ENCODE assay signal across 8 cellular contexts in the genomic region with DNA sequence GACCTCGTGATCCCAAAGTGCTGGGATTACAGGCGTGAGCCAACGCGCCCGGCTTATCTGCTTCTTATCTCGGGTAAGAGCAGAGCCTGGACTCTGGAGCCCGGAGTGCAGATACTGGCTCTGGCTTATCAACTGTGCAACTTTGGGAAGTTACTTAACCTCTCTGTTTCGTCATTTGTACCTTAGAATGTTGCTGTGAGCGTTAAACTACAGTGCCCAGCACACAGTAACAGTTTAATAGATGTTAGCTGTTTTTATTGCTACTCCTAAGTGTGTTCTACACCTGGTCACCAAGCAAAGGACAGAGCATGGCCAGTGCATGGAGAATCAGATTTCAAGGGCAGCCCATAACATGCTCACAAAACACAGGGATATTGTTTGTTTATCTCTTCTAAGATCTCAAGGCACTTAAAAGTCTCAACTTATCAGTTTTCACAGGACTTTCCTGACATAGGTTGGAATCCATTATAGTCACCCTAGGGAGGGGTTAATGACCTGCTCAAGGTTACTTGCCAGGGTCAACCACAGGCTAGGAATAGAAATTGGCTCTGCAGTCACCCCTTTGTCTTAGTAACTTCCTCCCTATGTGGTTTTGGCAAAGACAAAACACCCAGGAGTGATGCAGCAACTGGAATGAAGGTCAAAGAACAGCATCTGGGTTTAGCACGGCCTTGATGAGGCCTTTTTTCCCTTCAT. TPM values are rescaled to one million over a fixed set of nuclear protein-coding genes. Genes with fewer than 3 reads are reported as not detected.
DNase-seq lines count a peak whose midpoint lies in the region; ATAC-seq, FAIRE-seq and TF ChIP-seq lines count a peak whose summit lies in the region.

No MANE protein-coding gene starts in this region.

- no peaks in the 10 kb centered on the region for H3K9me3 ChIP-seq in T-helper 17 cell (ENCODE audit: control insufficient read depth, low read length, poor library complexity, severe bottlenecking)

- H3K4me3 ChIP-seq in foreskin fibroblast (ENCODE audit: low read depth in 1 of 2, low read length in 2 of 2) (no peak overlapping the region), skeletal muscle cell (ENCODE audit: low read depth, low read length) (no peak overlapping the region)

- peaks cover 22% of the 10 kb centered on the region for H3K27me3 Mint-ChIP-seq in T-helper 17 cell

- no peak for TF ChIP-seq CTCF in foreskin fibroblast (IDR thresholded peaks at IDR 0.05; ENCODE audit: low read depth, low read length)
- no peak for TF ChIP-seq CTCF in omental fat pad (IDR thresholded peaks at IDR 0.05)

- no peak for ATAC-seq in T-helper 17 cell
- no peak for ATAC-seq in HG03108 (IDR thresholded peaks at IDR 0.05; ENCODE audit: unreplicated experiment)
- no peak for ATAC-seq in omental fat pad (ENCODE audit: low FRiP score)

- H3K4me3 Mint-ChIP-seq in T-helper 17 cell, result no peak overlapping the region

- H3K4me1 Mint-ChIP-seq in T-helper 17 cell, result peaks cover 2% of the 10 kb centered on the region

- H3K27ac Mint-ChIP-seq in T-helper 17 cell, result no peak overlapping the region

- H3K36me3 Mint-ChIP-seq in T-helper 17 cell (ENCODE audit: low read depth), result no peaks in the 10 kb centered on the region

- FAIRE-seq in RCC 7860 (lab: Jason Lieb, UNC), result peak; percentile 93

- DNase-seq in GOT3 (lab: John Stamatoyannopoulos, UW), result peak; percentile 37
- DNase-seq in RCC 7860 (ENCODE audit: low spot score), result peak; percentile 87
- DNase-seq in foreskin fibroblast, result peak; percentile 93 to 94
- peak; percentile 81 for DNase-seq in skeletal muscle cell (ENCODE audit: low read depth)
- DNase-seq in T-helper 17 cell, result no peak
- DNase-seq in NCI-H2081 (lab: John Stamatoyannopoulos, UW), result no peak
- no peak for DNase-seq in omental fat pad (ENCODE audit: low spot score)

RNA-seq across cellular contexts. Expression of a gene that starts 22.5 kb away (rescaled TPM):
- 10 to 100 TPM; 85.5 to 87.6 TPM for total RNA-seq in T-helper 17 cell
- total RNA-seq in omental fat pad, result 100 to 1,000 TPM; 111 to 172 (median 141) TPM

RNA-seq across cellular contexts. Expression of a gene that starts 54.8 kb away (rescaled TPM):
- total RNA-seq in T-helper 17 cell, result 1 to 10 TPM in 1 of 2 donors, under 1 TPM in 1; 0.94 to 1.3 TPM
- total RNA-seq in omental fat pad, result 100 to 1,000 TPM in 3 of 4 donors, 10 to 100 TPM in 1; 89.0 to 177 (median 156) TPM

Comparison
In these comparisons a context has a peak if more than half of its experiments do, and no peak if none do; other contexts are left out.
1. DNase-seq: peak in GOT3 (single experiment), RCC 7860 (single experiment), foreskin fibroblast (2 of 2) and skeletal muscle cell (single experiment); none in T-helper 17 cell (0 of 3), NCI-H2081 (0 of 2) and omental fat pad (single experiment).
2. RNA of a gene that starts 54.8 kb away (total RNA-seq): 89.0 to 177 TPM in omental fat pad; 0.94 to 1.3 TPM in T-helper 17 cell; every median in the first group is over 10 times any median in the second.